8 cellular contexts compared by ENCODE assay signal in the genomic region with DNA sequence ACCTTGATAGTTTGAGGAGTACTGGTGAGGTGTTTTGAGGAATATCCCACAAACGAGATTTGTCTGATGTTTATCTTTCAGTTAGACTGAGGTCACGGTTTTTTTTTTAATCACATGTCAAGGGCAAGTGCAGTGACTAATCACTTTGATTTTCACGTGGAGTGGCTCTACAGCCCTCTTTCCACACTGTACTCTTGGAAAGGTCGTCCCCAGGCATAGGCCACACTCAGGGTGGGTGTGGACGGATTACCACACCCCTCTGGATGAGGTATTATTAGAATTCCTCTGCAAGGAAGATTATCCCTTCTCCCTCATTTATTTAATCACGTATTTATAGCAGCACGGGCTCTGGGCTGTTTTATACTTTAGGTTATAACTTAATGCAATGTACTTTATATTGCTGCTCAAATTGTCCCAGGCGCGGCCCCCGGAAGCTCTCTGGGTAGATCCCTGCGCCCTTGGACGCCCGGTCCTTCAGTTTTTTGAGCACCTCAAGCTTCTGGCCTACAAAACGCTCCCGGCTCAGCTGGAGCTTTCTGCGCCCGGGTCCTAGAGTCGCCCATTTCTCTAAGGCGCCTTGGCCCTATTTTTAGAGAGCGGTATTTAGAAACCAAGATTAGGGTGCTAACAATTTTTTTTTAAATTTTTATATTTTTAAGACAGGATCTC. TPM values are rescaled to one million over a fixed set of nuclear protein-coding genes. Genes with fewer than 3 reads are reported as not detected.
A peak's percentile ranks its signal among the peaks of the same experiment; 100 is the strongest.
DNase-seq lines count a peak whose midpoint lies in the region; ATAC-seq, FAIRE-seq and TF ChIP-seq lines count a peak whose summit lies in the region.

No MANE protein-coding gene starts in this region.

- H3K4me3 ChIP-seq in breast epithelium: peak overlapping the region; percentile 87 to 100 (median 99)
- H3K4me3 ChIP-seq in kidney (ENCODE audit: low read length in 2 of 2): peak overlapping the region; percentile 73 to 78

- intact Hi-C loops in breast epithelium (cut with DNase I; ENCODE audit: low total_unique reads) (no loop called here), kidney (cut with DNase I) (no loop called here)

- TF ChIP-seq CTCF in breast epithelium (IDR thresholded peaks at IDR 0.05) (no peak), kidney (IDR thresholded peaks at IDR 0.05; ENCODE audit: borderline replicate concordance, extremely low read depth, insufficient read depth) (no peak)

- H3K4me1 ChIP-seq in breast epithelium (peaks cover 4 to 8% of the 10 kb centered on the region in 2 donors), kidney (ENCODE audit: control insufficient read depth in 1 of 2, insufficient read depth in 1 of 2, low read depth in 1 of 2, low read length in 2 of 2) (peaks cover 6 to 8% of the 10 kb centered on the region in 2 donors)

- H3K9me3 ChIP-seq in breast epithelium (no peaks in the 10 kb centered on the region), kidney (ENCODE audit: control insufficient read depth in 1 of 2, low read length in 2 of 2) (no peaks in the 10 kb centered on the region)

- peak; percentile 32 for DNase-seq in activated gamma-delta T cell treated with Interleukin-2 at 50 U/mL for 16 hours
- no peak for DNase-seq in activated gamma-delta T cell (lab: John Stamatoyannopoulos, UW)
- DNase-seq in NCI-H146 (lab: John Stamatoyannopoulos, UW): peak; percentile 91
- peak; percentile 10 for DNase-seq in T1000 (lab: John Stamatoyannopoulos, UW)
- DNase-seq in breast epithelium (ENCODE audit: low spot score in 2 of 2): peak; percentile 62 to 68
- DNase-seq in kidney: peak; percentile 92
- peak; percentile 35 to 54 for DNase-seq in stimulated activated CD4-positive, alpha-beta T cell treated with anti-CD3 and anti-CD28 coated beads, Interleukin-2, amount 100 ng/mL, for 24 hours

- peak; percentile 13 for FAIRE-seq in kidney (lab: Jason Lieb, UNC)

- H3K27me3 ChIP-seq in breast epithelium: no peaks in the 10 kb centered on the region

- H3K27ac ChIP-seq in breast epithelium (peak overlapping the region; percentile 93 to 95), kidney (ENCODE audit: low read depth in 2 of 2, low read length in 2 of 2) (peak overlapping the region; percentile 95 to 99)

- peak overlapping the region in 1 of 2 donors; percentile 97 for H3K9ac ChIP-seq in kidney (ENCODE audit: low read length in 2 of 2)

- no peak for TF ChIP-seq POLR2A in breast epithelium (IDR thresholded peaks at IDR 0.05)

- peak; percentile 69 for ATAC-seq in HG02870 (IDR thresholded peaks at IDR 0.05; ENCODE audit: unreplicated experiment)

- no peaks in the 10 kb centered on the region for H3K36me3 ChIP-seq in breast epithelium
- H3K36me3 ChIP-seq in kidney (ENCODE audit: control insufficient read depth in 1 of 2, insufficient read depth in 2 of 2, low read length in 2 of 2): no peaks in the 10 kb centered on the region

RNA-seq across cellular contexts. Expression of gene PLEKHB2, which starts 0.5 kb away (rescaled TPM):
- total RNA-seq in breast epithelium (10 to 100 TPM; 47.4 to 75.4 (median 73.6) TPM), kidney (85.4 TPM)
- 110 TPM for polyA plus RNA-seq in kidney (ENCODE audit: insufficient read depth, low read depth, low replicate concordance)

RNA-seq across cellular contexts. Expression of gene FAM168B, which starts 11.4 kb away (rescaled TPM):
- total RNA-seq in breast epithelium (100 to 1,000 TPM in 2 of 3 donors, 10 to 100 TPM in 1; 69.2 to 122 (median 111) TPM), kidney (89.9 TPM)
- 34.1 TPM for polyA plus RNA-seq in kidney (ENCODE audit: insufficient read depth, low read depth, low replicate concordance)
